In the genomic region with DNA sequence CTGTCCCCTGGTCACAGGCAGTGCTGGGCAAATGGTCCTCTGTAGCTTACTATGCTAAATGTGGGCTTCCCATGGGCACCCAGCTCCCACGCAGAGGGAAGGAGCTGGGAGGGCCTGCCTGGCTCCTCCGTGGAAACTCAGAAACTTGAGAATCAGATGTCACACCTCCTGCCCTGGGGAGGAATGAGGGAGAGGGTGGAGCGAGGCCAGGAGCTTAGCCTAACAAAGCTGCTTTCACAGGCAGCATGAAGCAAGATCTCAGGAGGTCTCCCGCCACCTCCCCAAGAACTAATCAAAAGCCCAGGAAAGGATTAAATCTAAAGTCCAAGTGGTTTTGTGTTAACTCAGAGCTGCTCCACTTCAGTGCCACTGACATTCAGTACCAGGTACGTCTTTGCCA, we compare ENCODE assay signal across 16 cellular contexts. TPM values are rescaled to one million over a fixed set of nuclear protein-coding genes. Genes with fewer than 3 reads are reported as not detected.
"Had no signal": no experiment of that assay in that cellular context is flagged by ENCODE, and none has a peak within 500 bp of the region (broad histone marks: within the 10 kb centered on the region; RNA-seq: fewer than 3 reads in every experiment).

No MANE protein-coding gene starts in this region.

- H3K36me3 Mint-ChIP-seq: activated CD8-positive, alpha-beta memory T cell treated with anti-CD3 and anti-CD28 coated beads, Interleukin-2, amount 10 ng/mL, durations not matched to agents 7 days and 5 days had no signal

- H3K27me3 ChIP-seq: vagina had no signal

- H3K9me3 ChIP-seq: heart left ventricle, vagina had no signal

- H3K27ac Mint-ChIP-seq: activated CD8-positive, alpha-beta memory T cell treated with anti-CD3 and anti-CD28 coated beads, Interleukin-2, amount 10 ng/mL, durations not matched to agents 7 days and 5 days; activated naive CD8-positive, alpha-beta T cell; activated T-cell treated with anti-CD3 and anti-CD28 coated beads, Interleukin-2, amount 50 U/mL, for 24 hours had no signal

- H3K4me3 Mint-ChIP-seq: activated CD8-positive, alpha-beta memory T cell treated with anti-CD3 and anti-CD28 coated beads, Interleukin-2, amount 10 ng/mL, durations not matched to agents 7 days and 5 days; activated naive CD8-positive, alpha-beta T cell; activated T-cell treated with anti-CD3 and anti-CD28 coated beads, Interleukin-2, amount 50 U/mL, for 24 hours; stimulated activated naive CD8-positive, alpha-beta T cell treated with anti-CD3 and anti-CD28 coated beads, Interleukin-15, amount 100 ng/mL, for 72 hours had no signal

- H3K36me3 ChIP-seq: heart left ventricle, vagina had no signal

- H3K27ac ChIP-seq: dorsolateral prefrontal cortex, heart left ventricle, skin epidermis, vagina had no signal

- H3K9me3 Mint-ChIP-seq: activated T-cell treated with anti-CD3 and anti-CD28 coated beads, Interleukin-2, amount 50 U/mL, for 24 hours; stimulated activated naive CD8-positive, alpha-beta T cell treated with anti-CD3 and anti-CD28 coated beads, Interleukin-15, amount 100 ng/mL, for 72 hours had no signal

- H3K4me1 ChIP-seq: heart left ventricle, vagina had no signal

- H3K4me3 ChIP-seq: dorsolateral prefrontal cortex, heart left ventricle, skin epidermis, vagina had no signal

- DNase-seq: activated CD4-positive, alpha-beta T cell treated with anti-CD3 and anti-CD28 coated beads, Interleukin-2, amount 50 U/mL, for 4 hours; activated CD8-positive, alpha-beta memory T cell treated with anti-CD3 and anti-CD28 coated beads, Interleukin-2, amount 10 ng/mL, durations not matched to agents 7 days and 5 days; activated effector memory CD4-positive, alpha-beta T cell treated with anti-CD3 and anti-CD28 coated beads, Interleukin-2, amount 50 U/mL, for 16 hours; activated T-cell treated with anti-CD3 and anti-CD28 coated beads, Interleukin-2, amount 50 U/mL, for 24 hours; dorsolateral prefrontal cortex; heart left ventricle; islet precursor cell; left ventricle myocardium superior; stimulated activated CD4-positive, alpha-beta T cell treated with anti-CD3 and anti-CD28 coated beads, Interleukin-4, amount 100 ng/mL, for 4 hours; stimulated activated naive CD8-positive, alpha-beta T cell treated with anti-CD3 and anti-CD28 coated beads, Interleukin-15, amount 100 ng/mL, for 72 hours had no signal

RNA-seq across cellular contexts. Expression of a gene that starts 38.0 kb away (rescaled TPM):
- total RNA-seq: frontal cortex, heart left ventricle, left ventricle myocardium superior, mesenteric fat pad had no signal
- polyA plus RNA-seq: neural cell had no signal
